8 cellular contexts compared by ENCODE assay signal in genomic region chr1:43172532-43172972, GRCh38. TPM values are rescaled to one million over a fixed set of nuclear protein-coding genes. Genes with fewer than 3 reads are reported as not detected.
DNase-seq lines count a peak whose midpoint lies in the region; ATAC-seq and TF ChIP-seq lines count a peak whose summit lies in the region.

No MANE protein-coding gene starts in this region.

- POLR2A ChIA-PET in activated CD4-positive, alpha-beta memory T cell treated with anti-CD3 and anti-CD28 coated beads for 36 hours (lab: Charles Lee): interaction anchor here (1.1 to 1.5 kb wide), 4 partner anchors 25 to 478 kb away, joined by 3 to 4 read pairs (median 3); partner anchors contain the start of genes C1orf50, ERMAP, KDM4A and P3H1

- TF ChIP-seq CTCF in AG09319 (IDR thresholded peaks at IDR 0.05; ENCODE audit: low read depth, low read length) (no peak), endothelial cell (IDR thresholded peaks at IDR 0.05; ENCODE audit: unreplicated experiment) (no peak)

- ATAC-seq in HG03460 (IDR thresholded peaks at IDR 0.05; ENCODE audit: unreplicated experiment): peak; percentile 37

- peaks cover 19% of the 10 kb centered on the region for H3K27me3 Mint-ChIP-seq in activated CD4-positive, alpha-beta memory T cell treated with anti-CD3 and anti-CD28 coated beads for 36 hours
- H3K27me3 Mint-ChIP-seq in endothelial cell (ENCODE audit: unreplicated experiment): peaks cover 2% of the 10 kb centered on the region

- intact Hi-C loops in activated CD4-positive, alpha-beta memory T cell treated with anti-CD3 and anti-CD28 coated beads for 36 hours (cut with micrococcal nuclease): loop anchor here (1.0 to 5.0 kb wide), 7 partner anchors 186 to 478 kb away; partner anchors contain the start of genes C1orf50, CDC20, KDM4A and MED8

- peak; percentile 67 for DNase-seq in AG09319 (ENCODE audit: extremely low read depth, low read depth)
- DNase-seq in GM19240 (ENCODE audit: insufficient read length, low spot score): peak; percentile 87
- DNase-seq in NCI-H526 treated with DMSO at 0.1 percent for 48 hours (lab: John Stamatoyannopoulos, UW): peak; percentile 90
- peak; percentile 92 for DNase-seq in activated CD4-positive, alpha-beta memory T cell treated with anti-CD3 and anti-CD28 coated beads for 36 hours
- peak; percentile 78 for DNase-seq in endothelial cell (ENCODE audit: low spot score)
- peak; percentile 91 for DNase-seq in midbrain (lab: John Stamatoyannopoulos, UW)
- peak; percentile 55 for DNase-seq in stimulated activated CD8-positive, alpha-beta memory T cell treated with anti-CD3 and anti-CD28 coated beads, Interleukin-15, amount 100 ng/mL, for 24 hours (ENCODE audit: low read depth)

- no peaks in the 10 kb centered on the region for H3K9me3 Mint-ChIP-seq in activated CD4-positive, alpha-beta memory T cell treated with anti-CD3 and anti-CD28 coated beads for 36 hours
- H3K9me3 Mint-ChIP-seq in endothelial cell (ENCODE audit: unreplicated experiment): no peaks in the 10 kb centered on the region

- CTCF ChIA-PET in activated CD4-positive, alpha-beta memory T cell treated with anti-CD3 and anti-CD28 coated beads for 36 hours (lab: Charles Lee): interaction anchor here (1.0 to 1.7 kb wide), 2 partner anchors 196 to 405 kb away, joined by 4 read pairs; partner anchors contain the start of genes C1orf50, ELOVL1 and P3H1

- H3K4me1 Mint-ChIP-seq in activated CD4-positive, alpha-beta memory T cell treated with anti-CD3 and anti-CD28 coated beads for 36 hours (ENCODE audit: low read depth): peaks cover 27% of the 10 kb centered on the region
- H3K4me1 Mint-ChIP-seq in endothelial cell (ENCODE audit: unreplicated experiment): peaks cover 6% of the 10 kb centered on the region

- H3K27ac Mint-ChIP-seq in activated CD4-positive, alpha-beta memory T cell treated with anti-CD3 and anti-CD28 coated beads for 36 hours: peak overlapping the region; percentile 76
- H3K27ac Mint-ChIP-seq in endothelial cell (ENCODE audit: unreplicated experiment): peak overlapping the region; percentile 96

- peak overlapping the region; percentile 98 for H3K4me3 Mint-ChIP-seq in activated CD4-positive, alpha-beta memory T cell treated with anti-CD3 and anti-CD28 coated beads for 36 hours
- H3K4me3 Mint-ChIP-seq in endothelial cell (ENCODE audit: unreplicated experiment): peak overlapping the region; percentile 97

- peaks cover 26% of the 10 kb centered on the region for H3K36me3 Mint-ChIP-seq in activated CD4-positive, alpha-beta memory T cell treated with anti-CD3 and anti-CD28 coated beads for 36 hours
- peaks cover 33% of the 10 kb centered on the region for H3K36me3 Mint-ChIP-seq in endothelial cell (ENCODE audit: low read depth, unreplicated experiment)

RNA-seq across cellular contexts. Expression of gene CFAP57, which starts 0.4 kb away (rescaled TPM):
- under 1 TPM in 1 of 2 experiments, not detected in 1; 0.43 TPM for total RNA-seq in activated CD4-positive, alpha-beta memory T cell treated with anti-CD3 and anti-CD28 coated beads for 36 hours
- 0.49 TPM for total RNA-seq in endothelial cell (ENCODE audit: unreplicated experiment)

RNA-seq across cellular contexts. Expression of gene EBNA1BP2, which starts 0.5 kb away (rescaled TPM):
- total RNA-seq in activated CD4-positive, alpha-beta memory T cell treated with anti-CD3 and anti-CD28 coated beads for 36 hours: 100 to 1,000 TPM in 1 of 2 experiments, 10 to 100 TPM in 1; 97.5 to 104 TPM
- total RNA-seq in endothelial cell (ENCODE audit: unreplicated experiment): 41.1 TPM

Comparison
In these comparisons a context has a peak if more than half of its experiments do, and no peak if none do; other contexts are left out.
1. Peak in every context shown above with its lines: DNase-seq and ATAC-seq.